ENCODE assay signal across 31 cellular contexts in the genomic region with DNA sequence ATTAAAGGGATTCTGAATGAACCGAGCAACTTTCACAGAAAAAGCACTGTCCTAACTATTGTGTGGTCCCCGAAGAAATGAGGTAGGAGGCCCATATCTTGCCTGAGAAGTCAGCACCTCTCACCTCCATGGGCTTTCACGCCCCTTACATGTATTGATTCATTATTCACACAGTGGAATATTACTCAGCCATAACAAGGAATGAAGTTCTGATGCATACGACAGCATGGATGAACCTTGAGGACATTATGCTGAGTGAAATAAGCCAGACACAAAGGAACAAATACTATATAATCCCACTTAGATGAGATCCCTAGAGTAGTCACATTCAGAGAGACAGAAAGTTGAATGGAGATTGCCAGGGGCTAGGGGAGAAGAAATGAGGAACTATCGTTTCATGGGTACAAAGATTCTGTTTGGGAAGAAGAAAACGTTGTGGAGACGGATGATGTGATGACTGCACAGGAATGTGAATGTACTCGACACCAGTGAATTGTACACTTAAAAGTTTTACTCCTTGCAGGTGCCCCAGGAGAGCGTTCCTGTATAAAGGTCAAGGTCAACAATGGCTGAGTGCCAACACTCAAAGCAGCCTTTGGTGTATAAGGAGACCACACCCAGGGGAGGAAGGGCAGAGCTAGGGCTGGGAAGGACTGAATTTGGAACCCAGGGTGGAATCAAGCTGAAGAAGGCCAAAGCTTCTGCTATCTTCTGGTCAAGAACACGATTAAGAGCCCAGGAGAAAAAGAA. TPM values are rescaled to one million over a fixed set of nuclear protein-coding genes. Genes with fewer than 3 reads are reported as not detected.
DNase-seq lines count a peak whose midpoint lies in the region; ATAC-seq and TF ChIP-seq lines count a peak whose summit lies in the region.
"Had no signal": no experiment of that assay in that cellular context is flagged by ENCODE, and none has a peak within 500 bp of the region (broad histone marks: within the 10 kb centered on the region; RNA-seq: fewer than 3 reads in every experiment).

No MANE protein-coding gene starts in this region.

- DNase-seq in RPMI8226: peak; percentile 53
- no peak for DNase-seq in glutamatergic neuron
- DNase-seq in neural crest cell (ENCODE audit: low read depth, low spot score): no peak
- DNase-seq in activated CD4-positive, alpha-beta T cell treated with anti-CD3 and anti-CD28 coated beads, Interleukin-2, amount 50 U/mL, for 48 hours: no peak
- no peak for DNase-seq in activated T-helper 2 cell treated with anti-CD3 and anti-CD28 coated beads, Interferon-gamma antibody, Interleukin-2, Interleukin-4, amounts not matched to agents 10 μg/mL and 5 μg/mL and 100 μg/mL, durations not matched to agents 14 hours and 24 hours and 36 hours (ENCODE audit: low spot score)
- no peak for DNase-seq in activated naive CD4-positive, alpha-beta T cell treated with anti-CD3 and anti-CD28 coated beads, Interleukin-2, amount 10 ng/mL, durations not matched to agents 7 days and 5 days
- DNase-seq: activated CD4-positive, alpha-beta memory T cell treated with anti-CD3 and anti-CD28 coated beads for 36 hours; activated CD4-positive, CD25-positive, alpha-beta regulatory T cell; activated CD8-positive, alpha-beta memory T cell treated with anti-CD3 and anti-CD28 coated beads, Interleukin-2, amount 50 U/mL, for 4 hours; central memory CD4-positive, alpha-beta T cell; DMS79; GF-D8; H9; NCI-H1417 treated with DMSO at 0.1 percent for 48 hours; NCI-H2081 treated with DMSO at 0.1 percent for 48 hours; NCI-H345; NCI-H748 treated with DMSO at 0.1 percent for 48 hours; stimulated activated naive CD4-positive, alpha-beta T cell treated with Interleukin-2 at 50 U/mL for 16 hours; T-cell; uterus had no signal

- intact Hi-C loops in activated T-helper 2 cell treated with anti-CD3 and anti-CD28 coated beads, Interferon-gamma antibody, Interleukin-2, Interleukin-4, amounts not matched to agents 10 μg/mL and 5 μg/mL and 100 μg/mL, durations not matched to agents 14 hours and 24 hours and 36 hours (cut with micrococcal nuclease): no loop called here

- H3K9me3 Mint-ChIP-seq in glutamatergic neuron (ENCODE audit: unreplicated experiment) (no peaks in the 10 kb centered on the region), neural crest cell (no peaks in the 10 kb centered on the region)
- H3K9me3 Mint-ChIP-seq in activated T-helper 2 cell treated with anti-CD3 and anti-CD28 coated beads, Interferon-gamma antibody, Interleukin-2, Interleukin-4, amounts not matched to agents 10 μg/mL and 5 μg/mL and 100 μg/mL, durations not matched to agents 14 hours and 24 hours and 36 hours: no peaks in the 10 kb centered on the region
- no peaks in the 10 kb centered on the region for H3K9me3 Mint-ChIP-seq in activated naive CD4-positive, alpha-beta T cell treated with anti-CD3 and anti-CD28 coated beads, Interleukin-2, amount 10 ng/mL, durations not matched to agents 7 days and 5 days
- H3K9me3 Mint-ChIP-seq: activated CD4-positive, alpha-beta memory T cell treated with anti-CD3 and anti-CD28 coated beads for 36 hours; activated T-helper 1 cell treated with anti-CD3 and anti-CD28 coated beads, Interleukin-12 subunit alpha, Interleukin-12 subunit beta, Interleukin-2, Interleukin-4 antibody, amounts not matched to agents 30 ng/mL and 10 ng/mL and 1 ng/mL, durations not matched to agents 14 hours and 24 hours and 36 hours; H9; T-cell had no signal

- H3K27ac ChIP-seq in 22Rv1: 0 out of 2 replicates have a peak overlapping the region, but pooled peaks have one; percentile 16
- H3K27ac ChIP-seq: A549, ascending aorta, SJSA1, uterus had no signal

- H3K4me1 Mint-ChIP-seq in glutamatergic neuron (ENCODE audit: low read depth, unreplicated experiment): peaks cover 8% of the 10 kb centered on the region
- H3K4me1 Mint-ChIP-seq in neural crest cell: peaks cover 22% of the 10 kb centered on the region
- no peaks in the 10 kb centered on the region for H3K4me1 Mint-ChIP-seq in activated T-helper 2 cell treated with anti-CD3 and anti-CD28 coated beads, Interferon-gamma antibody, Interleukin-2, Interleukin-4, amounts not matched to agents 10 μg/mL and 5 μg/mL and 100 μg/mL, durations not matched to agents 14 hours and 24 hours and 36 hours (ENCODE audit: low read depth)
- H3K4me1 Mint-ChIP-seq in activated naive CD4-positive, alpha-beta T cell treated with anti-CD3 and anti-CD28 coated beads, Interleukin-2, amount 10 ng/mL, durations not matched to agents 7 days and 5 days: no peaks in the 10 kb centered on the region
- H3K4me1 Mint-ChIP-seq: T-cell had no signal

- CTCF ChIA-PET in activated naive CD4-positive, alpha-beta T cell treated with anti-CD3 and anti-CD28 coated beads, Interleukin-2, amount 10 ng/mL, durations not matched to agents 7 days and 5 days (lab: Charles Lee): no interaction called here

- no peak for ATAC-seq in activated CD4-positive, CD25-positive, alpha-beta regulatory T cell treated with anti-CD3 and anti-CD28 coated beads, Interleukin-2, amount 50 U/mL, for 24 hours
- ATAC-seq: A549, T-cell had no signal

- H3K36me3 Mint-ChIP-seq in glutamatergic neuron (ENCODE audit: unreplicated experiment): no peaks in the 10 kb centered on the region
- no peaks in the 10 kb centered on the region for H3K36me3 Mint-ChIP-seq in neural crest cell (ENCODE audit: low read depth)
- H3K36me3 Mint-ChIP-seq in activated T-helper 2 cell treated with anti-CD3 and anti-CD28 coated beads, Interferon-gamma antibody, Interleukin-2, Interleukin-4, amounts not matched to agents 10 μg/mL and 5 μg/mL and 100 μg/mL, durations not matched to agents 14 hours and 24 hours and 36 hours (ENCODE audit: low read depth): no peaks in the 10 kb centered on the region
- H3K36me3 Mint-ChIP-seq in activated naive CD4-positive, alpha-beta T cell treated with anti-CD3 and anti-CD28 coated beads, Interleukin-2, amount 10 ng/mL, durations not matched to agents 7 days and 5 days: no peaks in the 10 kb centered on the region
- H3K36me3 Mint-ChIP-seq: activated CD4-positive, alpha-beta memory T cell treated with anti-CD3 and anti-CD28 coated beads for 36 hours; T-cell had no signal

- peaks cover 8% of the 10 kb centered on the region for H3K27me3 Mint-ChIP-seq in glutamatergic neuron (ENCODE audit: unreplicated experiment)
- peaks cover 93% of the 10 kb centered on the region for H3K27me3 Mint-ChIP-seq in neural crest cell (ENCODE audit: low read depth)
- peaks cover 54% of the 10 kb centered on the region for H3K27me3 Mint-ChIP-seq in activated T-helper 2 cell treated with anti-CD3 and anti-CD28 coated beads, Interferon-gamma antibody, Interleukin-2, Interleukin-4, amounts not matched to agents 10 μg/mL and 5 μg/mL and 100 μg/mL, durations not matched to agents 14 hours and 24 hours and 36 hours (ENCODE audit: low read depth)
- peaks cover 88% of the 10 kb centered on the region for H3K27me3 Mint-ChIP-seq in activated naive CD4-positive, alpha-beta T cell treated with anti-CD3 and anti-CD28 coated beads, Interleukin-2, amount 10 ng/mL, durations not matched to agents 7 days and 5 days

- TF ChIP-seq CTCF in 22Rv1 (IDR thresholded peaks at IDR 0.05): no peak
- no peak for TF ChIP-seq CTCF in glutamatergic neuron (IDR thresholded peaks at IDR 0.05; ENCODE audit: partially characterized antibody, unreplicated experiment)
- no peak for TF ChIP-seq CTCF in neural crest cell (conservative IDR thresholded peaks at IDR 0.05)

- H3K4me3 Mint-ChIP-seq in glutamatergic neuron (ENCODE audit: unreplicated experiment): peak overlapping the region; percentile 5
- H3K4me3 Mint-ChIP-seq in neural crest cell: peak overlapping the region; percentile 28
- H3K4me3 Mint-ChIP-seq in activated T-helper 2 cell treated with anti-CD3 and anti-CD28 coated beads, Interferon-gamma antibody, Interleukin-2, Interleukin-4, amounts not matched to agents 10 μg/mL and 5 μg/mL and 100 μg/mL, durations not matched to agents 14 hours and 24 hours and 36 hours (ENCODE audit: low read depth): no peak overlapping the region
- H3K4me3 Mint-ChIP-seq in activated naive CD4-positive, alpha-beta T cell treated with anti-CD3 and anti-CD28 coated beads, Interleukin-2, amount 10 ng/mL, durations not matched to agents 7 days and 5 days: no peak overlapping the region
- H3K4me3 Mint-ChIP-seq: activated CD4-positive, alpha-beta memory T cell treated with anti-CD3 and anti-CD28 coated beads for 36 hours; activated naive CD8-positive, alpha-beta T cell; activated T-helper 1 cell treated with anti-CD3 and anti-CD28 coated beads, Interleukin-12 subunit alpha, Interleukin-12 subunit beta, Interleukin-2, Interleukin-4 antibody, amounts not matched to agents 30 ng/mL and 10 ng/mL and 1 ng/mL, durations not matched to agents 14 hours and 24 hours and 36 hours; H9; T-cell had no signal

- H3K27ac Mint-ChIP-seq in glutamatergic neuron (ENCODE audit: unreplicated experiment): no peak overlapping the region
- no peak overlapping the region for H3K27ac Mint-ChIP-seq in neural crest cell (ENCODE audit: unreplicated experiment)
- no peak overlapping the region for H3K27ac Mint-ChIP-seq in activated T-helper 2 cell treated with anti-CD3 and anti-CD28 coated beads, Interferon-gamma antibody, Interleukin-2, Interleukin-4, amounts not matched to agents 10 μg/mL and 5 μg/mL and 100 μg/mL, durations not matched to agents 14 hours and 24 hours and 36 hours
- H3K27ac Mint-ChIP-seq in activated naive CD4-positive, alpha-beta T cell treated with anti-CD3 and anti-CD28 coated beads, Interleukin-2, amount 10 ng/mL, durations not matched to agents 7 days and 5 days: no peak overlapping the region
- H3K27ac Mint-ChIP-seq: activated CD4-positive, alpha-beta memory T cell treated with anti-CD3 and anti-CD28 coated beads for 36 hours; activated naive CD8-positive, alpha-beta T cell; activated T-helper 1 cell treated with anti-CD3 and anti-CD28 coated beads, Interleukin-12 subunit alpha, Interleukin-12 subunit beta, Interleukin-2, Interleukin-4 antibody, amounts not matched to agents 30 ng/mL and 10 ng/mL and 1 ng/mL, durations not matched to agents 14 hours and 24 hours and 36 hours; T-cell had no signal

RNA-seq across cellular contexts. Expression of a gene that starts 22.5 kb away (rescaled TPM):
- total RNA-seq in glutamatergic neuron (ENCODE audit: unreplicated experiment) (0.47 TPM), neural crest cell (6.3 and 6.7 TPM in 2 replicates)
- not detected in 2 replicates for total RNA-seq in activated T-helper 2 cell treated with anti-CD3 and anti-CD28 coated beads, Interferon-gamma antibody, Interleukin-2, Interleukin-4, amounts not matched to agents 10 μg/mL and 5 μg/mL and 100 μg/mL, durations not matched to agents 14 hours and 24 hours and 36 hours
- total RNA-seq: activated CD4-positive, alpha-beta memory T cell treated with anti-CD3 and anti-CD28 coated beads for 36 hours; activated T-helper 1 cell treated with anti-CD3 and anti-CD28 coated beads, Interleukin-12 subunit alpha, Interleukin-12 subunit beta, Interleukin-2, Interleukin-4 antibody, amounts not matched to agents 30 ng/mL and 10 ng/mL and 1 ng/mL, durations not matched to agents 14 hours and 24 hours and 36 hours; ascending aorta; endothelial cell of umbilical vein; HT-29; kidney epithelial cell; pulmonary artery endothelial cell; SJSA1; uterus had no signal

RNA-seq across cellular contexts. Expression of a gene that starts 32.5 kb away (rescaled TPM):
- total RNA-seq in glutamatergic neuron (ENCODE audit: unreplicated experiment): 21.9 TPM
- total RNA-seq in neural crest cell: 48.6 and 55.3 TPM in 2 replicates
- total RNA-seq in activated T-helper 2 cell treated with anti-CD3 and anti-CD28 coated beads, Interferon-gamma antibody, Interleukin-2, Interleukin-4, amounts not matched to agents 10 μg/mL and 5 μg/mL and 100 μg/mL, durations not matched to agents 14 hours and 24 hours and 36 hours: not detected in 2 replicates
- total RNA-seq: activated CD4-positive, alpha-beta memory T cell treated with anti-CD3 and anti-CD28 coated beads for 36 hours; ascending aorta; endothelial cell of umbilical vein; kidney epithelial cell; pulmonary artery endothelial cell; uterus had no signal

Comparison
In these comparisons a context has a peak if more than half of its experiments do, and no peak if none do; other contexts are left out.
1. H3K4me3 Mint-ChIP-seq: peak in glutamatergic neuron (single experiment) and neural crest cell (single experiment); none in activated T-helper 2 cell treated with anti-CD3 and anti-CD28 coated beads, Interferon-gamma antibody, Interleukin-2, Interleukin-4, amounts not matched to agents 10 μg/mL and 5 μg/mL and 100 μg/mL, durations not matched to agents 14 hours and 24 hours and 36 hours (single experiment) and activated naive CD4-positive, alpha-beta T cell treated with anti-CD3 and anti-CD28 coated beads, Interleukin-2, amount 10 ng/mL, durations not matched to agents 7 days and 5 days (single experiment).
2. RNA of a gene that starts 32.5 kb away (total RNA-seq): 48.6 to 55.3 TPM in neural crest cell and 21.9 TPM in glutamatergic neuron (single experiment); not detected in activated T-helper 2 cell treated with anti-CD3 and anti-CD28 coated beads, Interferon-gamma antibody, Interleukin-2, Interleukin-4, amounts not matched to agents 10 μg/mL and 5 μg/mL and 100 μg/mL, durations not matched to agents 14 hours and 24 hours and 36 hours; every median in the first group is over 10 times any median in the second.